In genomic region chr11:107819361-107820014, GRCh38 we compare ENCODE assay signal across 21 cellular contexts. TPM values are rescaled to one million over a fixed set of nuclear protein-coding genes. Genes with fewer than 3 reads are reported as not detected.
DNase-seq lines count a peak whose midpoint lies in the region; ATAC-seq, FAIRE-seq and TF ChIP-seq lines count a peak whose summit lies in the region.
"Had no signal": no experiment of that assay in that cellular context is flagged by ENCODE, and none has a peak within 500 bp of the region (broad histone marks: within the 10 kb centered on the region; RNA-seq: fewer than 3 reads in every experiment).

No MANE protein-coding gene starts in this region.

- H3K4me3 ChIP-seq in PC-3 (ENCODE audit: low read length), result no peak overlapping the region
- no peak overlapping the region for H3K4me3 ChIP-seq in brain microvascular endothelial cell (ENCODE audit: low read depth, low read length)
- H3K4me3 ChIP-seq: dorsolateral prefrontal cortex, tibial nerve had no signal

- H3K9me2 ChIP-seq in PC-3 (replicated peaks; ENCODE audit: low read length), result no peaks in the 10 kb centered on the region

- DNase-seq in GM12892 (ENCODE audit: insufficient read length) (no peak), PC-3 (peak; percentile 68), brain microvascular endothelial cell (peak; percentile 40), kidney glomerular epithelial cell (lab: John Stamatoyannopoulos, UW) (peak; percentile 43), chondrocyte (ENCODE audit: low spot score) (no peak), OCI-M2 (lab: John Stamatoyannopoulos, UW; ENCODE audit: unreplicated experiment) (no peak)
- no peak for DNase-seq in activated CD8-positive, alpha-beta T cell treated with anti-CD3 and anti-CD28 coated beads, Interleukin-2, amount 10 ng/mL, durations not matched to agents 7 days and 5 days
- DNase-seq: activated CD8-positive, alpha-beta T cell treated with anti-CD3 and anti-CD28 coated beads for 36 hours; aorta; COR-L47; dorsolateral prefrontal cortex; GDM1; NCI-H2107; NCI-H82; stimulated activated CD8-positive, alpha-beta memory T cell treated with anti-CD3 and anti-CD28 coated beads, Interleukin-4, amount 100 ng/mL, for 48 hours had no signal

- H3F3A ChIP-seq in PC-3 (ENCODE audit: low read length, unreplicated experiment), result no peaks in the 10 kb centered on the region

- in situ Hi-C loops in brain microvascular endothelial cell (cut with HindIII; ENCODE audit: low pct_ligation_motif_present, low sequenced_read_pairs), result no loop called here

- H3K4me2 ChIP-seq in PC-3 (ENCODE audit: low read length), result no peak overlapping the region

- H3K27ac ChIP-seq in PC-3 (ENCODE audit: low read length) (0 out of 2 replicates have a peak overlapping the region, but pooled peaks have one; percentile 2), brain microvascular endothelial cell (peak overlapping the region; percentile 24)
- H3K27ac ChIP-seq: dorsolateral prefrontal cortex, tibial nerve had no signal

- peak; percentile 27 for FAIRE-seq in GM12892 (lab: Jason Lieb, UNC)
- FAIRE-seq: frontal cortex, GM19239 had no signal

- H3K9me3 ChIP-seq in PC-3 (ENCODE audit: low read length), result no peaks in the 10 kb centered on the region
- H3K9me3 ChIP-seq: tibial nerve had no signal

- no peak for TF ChIP-seq POLR2A in GM12892 (IDR thresholded peaks at IDR 0.05; ENCODE audit: low read depth, low read length)

- H2AFZ ChIP-seq in PC-3 (ENCODE audit: low read length), result no peak overlapping the region

- no peak overlapping the region for H3K9ac ChIP-seq in PC-3 (ENCODE audit: low read length)

- no peaks in the 10 kb centered on the region for H3K4me1 Mint-ChIP-seq in activated CD8-positive, alpha-beta T cell treated with anti-CD3 and anti-CD28 coated beads, Interleukin-2, amount 10 ng/mL, durations not matched to agents 7 days and 5 days (ENCODE audit: low read depth)
- H3K4me1 Mint-ChIP-seq in chondrocyte (ENCODE audit: low read depth), result peaks cover 17% of the 10 kb centered on the region

- H3K27me3 ChIP-seq in PC-3 (ENCODE audit: low read length) (no peaks in the 10 kb centered on the region), brain microvascular endothelial cell (replicated peaks) (no peaks in the 10 kb centered on the region)
- H3K27me3 ChIP-seq: tibial nerve had no signal

- H3K36me3 Mint-ChIP-seq in activated CD8-positive, alpha-beta T cell treated with anti-CD3 and anti-CD28 coated beads, Interleukin-2, amount 10 ng/mL, durations not matched to agents 7 days and 5 days (ENCODE audit: low read depth), result no peaks in the 10 kb centered on the region
- H3K36me3 Mint-ChIP-seq in chondrocyte (ENCODE audit: low read depth), result no peaks in the 10 kb centered on the region

- H3K36me3 ChIP-seq in PC-3 (ENCODE audit: low read depth, low read length) (peaks cover 7% of the 10 kb centered on the region; the same call in 1 of the 2 replicates), brain microvascular endothelial cell (replicated peaks) (no peaks in the 10 kb centered on the region)
- H3K36me3 ChIP-seq: tibial nerve had no signal

- H3K4me3 Mint-ChIP-seq in activated CD8-positive, alpha-beta T cell treated with anti-CD3 and anti-CD28 coated beads, Interleukin-2, amount 10 ng/mL, durations not matched to agents 7 days and 5 days, result no peak overlapping the region
- no peak overlapping the region for H3K4me3 Mint-ChIP-seq in chondrocyte (ENCODE audit: unreplicated experiment)
- H3K4me3 Mint-ChIP-seq: activated CD8-positive, alpha-beta T cell treated with anti-CD3 and anti-CD28 coated beads for 36 hours; memory B cell had no signal

- peaks cover 16% of the 10 kb centered on the region for H3K4me1 ChIP-seq in PC-3 (ENCODE audit: insufficient read depth, low read length)
- H3K4me1 ChIP-seq: tibial nerve had no signal

- H3K27ac Mint-ChIP-seq in activated CD8-positive, alpha-beta T cell treated with anti-CD3 and anti-CD28 coated beads, Interleukin-2, amount 10 ng/mL, durations not matched to agents 7 days and 5 days, result no peak overlapping the region
- H3K27ac Mint-ChIP-seq in chondrocyte (ENCODE audit: unreplicated experiment), result no peak overlapping the region
- H3K27ac Mint-ChIP-seq: activated CD8-positive, alpha-beta T cell treated with anti-CD3 and anti-CD28 coated beads for 36 hours; memory B cell had no signal

- H3K79me2 ChIP-seq in PC-3 (ENCODE audit: low read length), result peaks cover 96% of the 10 kb centered on the region

- intact Hi-C loops in PC-3 (cut with micrococcal nuclease), result no loop called here

- CTCF ChIA-PET in PC-3 (lab: Charles Lee), result no interaction called here
- CTCF ChIA-PET in activated CD8-positive, alpha-beta T cell treated with anti-CD3 and anti-CD28 coated beads, Interleukin-2, amount 10 ng/mL, durations not matched to agents 7 days and 5 days (lab: Charles Lee), result no interaction called here

- TF ChIP-seq CTCF in PC-3 (conservative IDR thresholded peaks at IDR 0.05; ENCODE audit: low read depth, low read length) (no peak), brain microvascular endothelial cell (IDR thresholded peaks at IDR 0.05; ENCODE audit: low read depth, low read length, missing control alignments) (no peak), chondrocyte (IDR thresholded peaks at IDR 0.05) (no peak)

- no peaks in the 10 kb centered on the region for H3K9me3 Mint-ChIP-seq in activated CD8-positive, alpha-beta T cell treated with anti-CD3 and anti-CD28 coated beads, Interleukin-2, amount 10 ng/mL, durations not matched to agents 7 days and 5 days (ENCODE audit: insufficient read depth)
- H3K9me3 Mint-ChIP-seq in chondrocyte (ENCODE audit: low read depth), result no peaks in the 10 kb centered on the region
- H3K9me3 Mint-ChIP-seq: activated CD8-positive, alpha-beta T cell treated with anti-CD3 and anti-CD28 coated beads for 36 hours had no signal

- BruUV-seq in PC-3 (replicated peaks; lab: Mats Ljungman, UMichigan), result no TSS peak

- POLR2A ChIA-PET in PC-3 (lab: Charles Lee; ENCODE audit: unreplicated experiment), result no interaction called here
- POLR2A ChIA-PET in activated CD8-positive, alpha-beta T cell treated with anti-CD3 and anti-CD28 coated beads, Interleukin-2, amount 10 ng/mL, durations not matched to agents 7 days and 5 days (lab: Charles Lee), result no interaction called here

- H3K27me3 Mint-ChIP-seq in activated CD8-positive, alpha-beta T cell treated with anti-CD3 and anti-CD28 coated beads, Interleukin-2, amount 10 ng/mL, durations not matched to agents 7 days and 5 days (ENCODE audit: low read depth), result no peaks in the 10 kb centered on the region
- no peaks in the 10 kb centered on the region for H3K27me3 Mint-ChIP-seq in chondrocyte (ENCODE audit: low read depth)
- H3K27me3 Mint-ChIP-seq: activated CD8-positive, alpha-beta T cell treated with anti-CD3 and anti-CD28 coated beads for 36 hours; memory B cell had no signal

- ATAC-seq in PC-3 (peak; percentile 82), GM21390 (IDR thresholded peaks at IDR 0.05; ENCODE audit: unreplicated experiment) (no peak)
- no peak for ATAC-seq in activated CD8-positive, alpha-beta T cell treated with anti-CD3 and anti-CD28 coated beads, Interleukin-2, amount 10 ng/mL, durations not matched to agents 7 days and 5 days
- ATAC-seq: activated CD8-positive, alpha-beta T cell treated with anti-CD3 and anti-CD28 coated beads for 36 hours; sciatic nerve had no signal

- peaks cover 60% of the 10 kb centered on the region for H4K20me1 ChIP-seq in PC-3 (ENCODE audit: low read length)

RNA-seq across cellular contexts. Expression of gene SLC35F2, which starts 39.1 kb away (rescaled TPM):
- 19.8 TPM for polyA plus RNA-seq in GM12892 (2012; ENCODE audit: missing spikeins)
- 190 and 210 TPM in 2 replicates for total RNA-seq in PC-3 (2014; rRNA removed)
- total RNA-seq in activated CD8-positive, alpha-beta T cell treated with anti-CD3 and anti-CD28 coated beads, Interleukin-2, amount 10 ng/mL, durations not matched to agents 7 days and 5 days, result 10 to 100 TPM in 1 of 2 experiments, 1 to 10 TPM in 1; 8.7 to 11.0 TPM
- 4.4 to 5.6 TPM (median 4.7 TPM) in 3 replicates for total RNA-seq in chondrocyte

Comparison
In these comparisons a context has a peak if more than half of its experiments do, and no peak if none do; other contexts are left out.
1. DNase-seq: peak in PC-3 (single experiment), brain microvascular endothelial cell (single experiment) and kidney glomerular epithelial cell (single experiment); none in GM12892 (single experiment), activated CD8-positive, alpha-beta T cell treated with anti-CD3 and anti-CD28 coated beads, Interleukin-2, amount 10 ng/mL, durations not matched to agents 7 days and 5 days (single experiment), chondrocyte (single experiment) and OCI-M2 (single experiment).
2. RNA of gene SLC35F2, which starts 39.1 kb away (total RNA-seq): 190 to 210 TPM in PC-3; 8.7 to 11.0 TPM in activated CD8-positive, alpha-beta T cell treated with anti-CD3 and anti-CD28 coated beads, Interleukin-2, amount 10 ng/mL, durations not matched to agents 7 days and 5 days and 4.4 to 5.6 TPM in chondrocyte; every median in the first group is over 10 times any median in the second.